8 cellular contexts compared by ENCODE assay signal in the genomic region with DNA sequence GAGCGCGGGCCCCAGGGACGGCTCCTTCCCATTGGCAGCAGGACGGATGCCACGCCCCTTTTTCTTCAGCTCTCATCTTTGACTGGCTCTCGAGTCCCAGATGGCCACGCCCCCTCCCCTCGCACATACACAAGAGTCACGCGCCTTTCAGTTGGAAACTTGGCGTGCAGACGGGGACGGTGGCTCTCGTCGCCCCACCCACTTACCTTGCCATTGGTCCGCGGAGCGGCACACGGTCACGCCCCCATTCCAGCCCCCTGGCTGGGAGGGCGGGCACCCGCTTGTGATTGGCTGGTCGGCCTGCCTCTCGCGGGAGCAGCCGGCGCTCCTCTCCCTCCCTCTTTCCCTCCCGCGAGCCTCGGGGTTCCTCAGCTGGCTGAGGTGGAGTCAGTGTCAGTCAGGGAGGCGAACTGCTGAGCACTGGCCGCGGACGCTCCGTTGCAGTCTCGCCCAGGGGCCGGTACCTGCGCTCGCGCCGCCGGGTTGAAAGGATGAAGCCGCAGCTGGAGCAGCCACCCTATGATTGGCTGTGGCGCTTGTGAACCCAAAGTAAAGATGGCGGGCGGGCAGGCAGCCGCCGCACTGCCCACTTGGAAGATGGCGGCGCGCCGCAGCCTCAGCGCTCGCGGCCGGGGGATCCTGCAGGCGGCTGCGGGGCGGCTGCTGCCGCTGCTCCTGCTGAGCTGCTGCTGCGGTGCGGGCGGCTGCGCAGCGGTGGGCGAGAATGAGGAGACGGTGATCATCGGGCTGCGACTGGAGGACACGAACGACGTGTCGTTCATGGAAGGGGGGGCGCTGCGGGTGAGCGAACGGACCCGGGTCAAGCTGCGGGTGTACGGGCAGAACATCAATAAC. TPM values are rescaled to one million over a fixed set of nuclear protein-coding genes. Genes with fewer than 3 reads are reported as not detected.
DNase-seq lines count a peak whose midpoint lies in the region; ATAC-seq and TF ChIP-seq lines count a peak whose summit lies in the region.

Gene CNNM2, plus strand, starts transcription at position 333 of the 855 bp plus-strand sequence. Its CDS starts 187 bp downstream, at position 520.

- peak within 1 kb of the TSS; percentile 84 for H3K4me3 ChIP-seq in Jurkat, Clone E6-1 (ENCODE audit: low read length)
- H3K4me3 ChIP-seq in PC-3 (ENCODE audit: low read length): peak within 1 kb of the TSS; percentile 85

- CTCF ChIA-PET in PC-3 (lab: Charles Lee): no interaction called here

- ATAC-seq in GM21717 (IDR thresholded peaks at IDR 0.05; ENCODE audit: unreplicated experiment) (peak; percentile 88), PC-3 (peak; percentile 89)

- no peaks in the 10 kb centered on the region for H3K9me2 ChIP-seq in PC-3 (replicated peaks; ENCODE audit: low read length)

- peak within 1 kb of the TSS; percentile 66 for H3K9ac ChIP-seq in PC-3 (ENCODE audit: low read length)

- H3K4me1 ChIP-seq in PC-3 (ENCODE audit: insufficient read depth, low read length): peaks cover 22% of the 10 kb centered on the region

- H3K9me3 Mint-ChIP-seq in activated T-cell treated with anti-CD3 and anti-CD28 coated beads, Interleukin-2, amount 50 U/mL, for 24 hours: no peaks in the 10 kb centered on the region

- H3K36me3 Mint-ChIP-seq in activated T-cell treated with anti-CD3 and anti-CD28 coated beads, Interleukin-2, amount 50 U/mL, for 24 hours (ENCODE audit: low read depth): peaks cover 12% of the 10 kb centered on the region

- BruUV-seq in PC-3 (replicated peaks; lab: Mats Ljungman, UMichigan): no TSS peak

- H3K4me1 Mint-ChIP-seq in activated T-cell treated with anti-CD3 and anti-CD28 coated beads, Interleukin-2, amount 50 U/mL, for 24 hours (ENCODE audit: low read depth): peaks cover 54% of the 10 kb centered on the region

- TF ChIP-seq POLR2A in erythroblast (IDR thresholded peaks at IDR 0.05; ENCODE audit: low read length): peak; percentile 90

- no peaks in the 10 kb centered on the region for H3K9me3 ChIP-seq in PC-3 (ENCODE audit: low read length)

- H3K36me3 ChIP-seq in PC-3 (ENCODE audit: low read depth, low read length): no peaks in the 10 kb centered on the region

- peak within 1 kb of the TSS; percentile 92 for H3K4me3 Mint-ChIP-seq in activated T-cell treated with anti-CD3 and anti-CD28 coated beads, Interleukin-2, amount 50 U/mL, for 24 hours

- H2AFZ ChIP-seq in PC-3 (ENCODE audit: low read length): peak within 1 kb of the TSS; percentile 96

- intact Hi-C loops in PC-3 (cut with micrococcal nuclease): loop anchor here (1.0 to 2.0 kb wide), 3 partner anchors 136 to 327 kb away; partner anchors contain the start of gene RPEL1

- H3F3A ChIP-seq in PC-3 (ENCODE audit: low read length, unreplicated experiment): no peaks in the 10 kb centered on the region

- H3K27ac ChIP-seq in PC-3 (ENCODE audit: low read length): no peak within 1 kb of the TSS

- no peaks in the 10 kb centered on the region for H4K20me1 ChIP-seq in PC-3 (ENCODE audit: low read length)

- peak within 1 kb of the TSS; percentile 98 for H3K27ac Mint-ChIP-seq in activated T-cell treated with anti-CD3 and anti-CD28 coated beads, Interleukin-2, amount 50 U/mL, for 24 hours

- no peaks in the 10 kb centered on the region for H3K27me3 ChIP-seq in PC-3 (ENCODE audit: low read length)

- H3K4me2 ChIP-seq in PC-3 (ENCODE audit: low read length): peak within 1 kb of the TSS; percentile 99

- peaks cover 9% of the 10 kb centered on the region for H3K27me3 Mint-ChIP-seq in activated T-cell treated with anti-CD3 and anti-CD28 coated beads, Interleukin-2, amount 50 U/mL, for 24 hours

- H3K79me2 ChIP-seq in PC-3 (ENCODE audit: low read length): peaks cover 22% of the 10 kb centered on the region

- DNase-seq in DMS53 treated with DMSO at 0.1 percent for 48 hours (lab: John Stamatoyannopoulos, UW; ENCODE audit: unreplicated experiment) (peak; percentile 99), PC-3 (peak; percentile 98), erythroblast (lab: John Stamatoyannopoulos, UW) (peak; percentile 100), mucosa of gallbladder (ENCODE audit: low spot score) (peak; percentile 100)
- DNase-seq in Jurkat, Clone E6-1 (ENCODE audit: low read depth, low spot score): peak; percentile 99
- peak; percentile 98 for DNase-seq in activated T-cell treated with anti-CD3 and anti-CD28 coated beads, Interleukin-2, amount 50 U/mL, for 24 hours
- peak; percentile 99 for DNase-seq in stimulated activated CD8-positive, alpha-beta memory T cell treated with anti-CD3 and anti-CD28 coated beads, Interleukin-4, amount 100 ng/mL, for 24 hours (ENCODE audit: low read depth)

- POLR2A ChIA-PET in PC-3 (lab: Charles Lee; ENCODE audit: unreplicated experiment): interaction anchor here (0.6 to 0.7 kb wide), 2 partner anchors 123 to 150 kb away, joined by 3 to 4 read pairs; no protein-coding TSS in a partner anchor

- no peak for TF ChIP-seq CTCF in PC-3 (conservative IDR thresholded peaks at IDR 0.05; ENCODE audit: low read depth, low read length)

RNA-seq across cellular contexts. Expression of gene CNNM2, which starts in this region (rescaled TPM):
- polyA plus RNA-seq in Jurkat, Clone E6-1 (2012; ENCODE audit: insufficient read depth, insufficient read length): 4.4 TPM
- total RNA-seq in PC-3 (2014; rRNA removed): 7.2 and 9.7 TPM in 2 replicates
- total RNA-seq in mucosa of gallbladder: 33.0 TPM
